19 cellular contexts compared by ENCODE assay signal in the genomic region with DNA sequence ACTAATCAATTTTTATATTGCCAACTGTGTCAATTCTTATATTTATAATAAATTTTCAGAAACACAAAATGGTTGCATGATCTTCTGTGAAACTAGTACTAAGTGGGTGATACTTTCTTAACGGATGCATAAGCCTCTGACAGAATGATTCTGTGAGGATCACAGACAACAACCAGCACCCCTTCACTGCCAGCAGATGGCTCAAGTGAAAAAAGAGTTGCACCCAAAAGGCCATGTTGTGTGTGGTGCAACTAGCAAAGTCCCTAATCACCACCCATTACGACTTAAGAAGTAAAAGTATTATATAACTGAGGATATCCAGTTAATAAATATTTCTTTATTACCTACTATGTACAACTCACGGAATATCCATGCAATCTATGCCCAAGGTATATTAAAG.
DNase-seq lines count a peak whose midpoint lies in the region; ATAC-seq and TF ChIP-seq lines count a peak whose summit lies in the region.
"Had no signal": no experiment of that assay in that cellular context is flagged by ENCODE, and none has a peak within 500 bp of the region (broad histone marks: within the 10 kb centered on the region; RNA-seq: fewer than 3 reads in every experiment).

No MANE protein-coding gene starts in this region.

- DNase-seq in GM23338 (ENCODE audit: low spot score) (peak; percentile 19), Karpas-422 (peak; percentile 50), OCI-M1 (lab: John Stamatoyannopoulos, UW) (peak; percentile 29), iPS-NIHi7 (ENCODE audit: extremely low spot score) (peak; percentile 15), NCI-H748 treated with DMSO at 0.1 percent for 48 hours (lab: John Stamatoyannopoulos, UW) (no peak), cerebellar nuclear complex (lab: John Stamatoyannopoulos, UW) (no peak)
- DNase-seq in activated CD8-positive, alpha-beta memory T cell treated with anti-CD3 and anti-CD28 coated beads, Interleukin-2, amount 50 U/mL, for 48 hours = no peak
- DNase-seq: BE2C; C1 segment of cervical spinal cord; CD4-positive, CD25-positive, alpha-beta regulatory T cell; CD8-positive, alpha-beta memory T cell; COR-L47; DMS153; DMS79 treated with DMSO at 0.1 percent for 48 hours; GF-D8; KBM-7 had no signal

- no peaks in the 10 kb centered on the region for H3K9me2 ChIP-seq in GM23338 (ENCODE audit: insufficient read depth)
- H3K9me2 ChIP-seq in Karpas-422 (replicated peaks; ENCODE audit: insufficient read depth, low read length) = no peaks in the 10 kb centered on the region

- H3K79me2 ChIP-seq in GM23338 (replicated peaks; ENCODE audit: insufficient read depth) (no peaks in the 10 kb centered on the region), Karpas-422 (ENCODE audit: low read length) (no peaks in the 10 kb centered on the region)

- H3K27ac Mint-ChIP-seq in GM23338 = no peak overlapping the region
- H3K27ac Mint-ChIP-seq: CD4-positive, CD25-positive, alpha-beta regulatory T cell; CD8-positive, alpha-beta memory T cell; IgD-negative memory B cell had no signal

- H3K9me3 Mint-ChIP-seq in GM23338 = no peaks in the 10 kb centered on the region
- H3K9me3 Mint-ChIP-seq: IgD-negative memory B cell had no signal

- H3K36me3 Mint-ChIP-seq in GM23338 (ENCODE audit: low read depth) = no peaks in the 10 kb centered on the region
- H3K36me3 Mint-ChIP-seq: CD4-positive, CD25-positive, alpha-beta regulatory T cell; CD8-positive, alpha-beta memory T cell; IgD-negative memory B cell had no signal

- no peaks in the 10 kb centered on the region for H3K36me3 ChIP-seq in GM23338 (ENCODE audit: insufficient read depth)
- H3K36me3 ChIP-seq in Karpas-422 (ENCODE audit: insufficient read depth, low read length) = no peaks in the 10 kb centered on the region
- H3K36me3 ChIP-seq: BE2C, HAP-1 had no signal

- ATAC-seq in GM23338 = no peak
- ATAC-seq: HepG2 had no signal

- H3K9ac ChIP-seq in Karpas-422 (ENCODE audit: low read length) = no peak overlapping the region

- H2AFZ ChIP-seq in GM23338 (no peak overlapping the region), Karpas-422 (ENCODE audit: low read length) (no peak overlapping the region)

- no peaks in the 10 kb centered on the region for H3F3A ChIP-seq in GM23338 (replicated peaks; ENCODE audit: low read depth)

- H3K4me1 ChIP-seq in GM23338 (ENCODE audit: insufficient read depth) (no peaks in the 10 kb centered on the region; the same call in 1 of the 2 replicates), Karpas-422 (ENCODE audit: low read length) (peaks cover 10% of the 10 kb centered on the region)
- H3K4me1 ChIP-seq: BE2C, HAP-1 had no signal

- no peak overlapping the region for H3K4me3 Mint-ChIP-seq in GM23338
- H3K4me3 Mint-ChIP-seq: CD4-positive, CD25-positive, alpha-beta regulatory T cell; CD8-positive, alpha-beta memory T cell; IgD-negative memory B cell had no signal

- H3K4me1 Mint-ChIP-seq in GM23338 = peaks cover 2% of the 10 kb centered on the region
- H3K4me1 Mint-ChIP-seq: CD4-positive, CD25-positive, alpha-beta regulatory T cell; CD8-positive, alpha-beta memory T cell; IgD-negative memory B cell had no signal

- peak; percentile 29 to 58; a peak in 3 of 4 replicates for TF ChIP-seq CTCF in GM23338 (conservative IDR thresholded peaks at IDR 0.05; ENCODE audit: low read depth in 2 of 2)

- no peak overlapping the region for H3K4me3 ChIP-seq in GM23338
- no peak overlapping the region for H3K4me3 ChIP-seq in Karpas-422 (ENCODE audit: low read length)
- H3K4me3 ChIP-seq: HAP-1 had no signal

- H3K4me2 ChIP-seq in GM23338 (no peak overlapping the region), Karpas-422 (ENCODE audit: low read depth, low read length, poor library complexity, severe bottlenecking) (no peak overlapping the region)

- no peaks in the 10 kb centered on the region for H3K27me3 Mint-ChIP-seq in GM23338 (ENCODE audit: insufficient read depth, low read depth, poor library complexity)
- H3K27me3 Mint-ChIP-seq: CD4-positive, CD25-positive, alpha-beta regulatory T cell; IgD-negative memory B cell had no signal

- H3K27me3 ChIP-seq in GM23338 (ENCODE audit: insufficient read depth) = no peaks in the 10 kb centered on the region
- H3K27me3 ChIP-seq in Karpas-422 (ENCODE audit: low read length) = no peaks in the 10 kb centered on the region
- H3K27me3 ChIP-seq: BE2C had no signal

- H3K9me3 ChIP-seq in Karpas-422 (ENCODE audit: low read length) = no peaks in the 10 kb centered on the region
- H3K9me3 ChIP-seq: BE2C, HAP-1 had no signal

- H4K20me1 ChIP-seq in GM23338 (replicated peaks; ENCODE audit: insufficient read depth) (no peaks in the 10 kb centered on the region), Karpas-422 (ENCODE audit: insufficient read depth, low read depth, low read length) (no peaks in the 10 kb centered on the region)

- H3K27ac ChIP-seq in GM23338 (ENCODE audit: low read depth) (no peak overlapping the region), Karpas-422 (ENCODE audit: low read length) (no peak overlapping the region)

TF ChIP-seq in GM23338, 12 proteins besides CTCF, POLR2A, EP300 and RAD21 (continues in another document):
- TF ChIP-seq, protein P1, sequence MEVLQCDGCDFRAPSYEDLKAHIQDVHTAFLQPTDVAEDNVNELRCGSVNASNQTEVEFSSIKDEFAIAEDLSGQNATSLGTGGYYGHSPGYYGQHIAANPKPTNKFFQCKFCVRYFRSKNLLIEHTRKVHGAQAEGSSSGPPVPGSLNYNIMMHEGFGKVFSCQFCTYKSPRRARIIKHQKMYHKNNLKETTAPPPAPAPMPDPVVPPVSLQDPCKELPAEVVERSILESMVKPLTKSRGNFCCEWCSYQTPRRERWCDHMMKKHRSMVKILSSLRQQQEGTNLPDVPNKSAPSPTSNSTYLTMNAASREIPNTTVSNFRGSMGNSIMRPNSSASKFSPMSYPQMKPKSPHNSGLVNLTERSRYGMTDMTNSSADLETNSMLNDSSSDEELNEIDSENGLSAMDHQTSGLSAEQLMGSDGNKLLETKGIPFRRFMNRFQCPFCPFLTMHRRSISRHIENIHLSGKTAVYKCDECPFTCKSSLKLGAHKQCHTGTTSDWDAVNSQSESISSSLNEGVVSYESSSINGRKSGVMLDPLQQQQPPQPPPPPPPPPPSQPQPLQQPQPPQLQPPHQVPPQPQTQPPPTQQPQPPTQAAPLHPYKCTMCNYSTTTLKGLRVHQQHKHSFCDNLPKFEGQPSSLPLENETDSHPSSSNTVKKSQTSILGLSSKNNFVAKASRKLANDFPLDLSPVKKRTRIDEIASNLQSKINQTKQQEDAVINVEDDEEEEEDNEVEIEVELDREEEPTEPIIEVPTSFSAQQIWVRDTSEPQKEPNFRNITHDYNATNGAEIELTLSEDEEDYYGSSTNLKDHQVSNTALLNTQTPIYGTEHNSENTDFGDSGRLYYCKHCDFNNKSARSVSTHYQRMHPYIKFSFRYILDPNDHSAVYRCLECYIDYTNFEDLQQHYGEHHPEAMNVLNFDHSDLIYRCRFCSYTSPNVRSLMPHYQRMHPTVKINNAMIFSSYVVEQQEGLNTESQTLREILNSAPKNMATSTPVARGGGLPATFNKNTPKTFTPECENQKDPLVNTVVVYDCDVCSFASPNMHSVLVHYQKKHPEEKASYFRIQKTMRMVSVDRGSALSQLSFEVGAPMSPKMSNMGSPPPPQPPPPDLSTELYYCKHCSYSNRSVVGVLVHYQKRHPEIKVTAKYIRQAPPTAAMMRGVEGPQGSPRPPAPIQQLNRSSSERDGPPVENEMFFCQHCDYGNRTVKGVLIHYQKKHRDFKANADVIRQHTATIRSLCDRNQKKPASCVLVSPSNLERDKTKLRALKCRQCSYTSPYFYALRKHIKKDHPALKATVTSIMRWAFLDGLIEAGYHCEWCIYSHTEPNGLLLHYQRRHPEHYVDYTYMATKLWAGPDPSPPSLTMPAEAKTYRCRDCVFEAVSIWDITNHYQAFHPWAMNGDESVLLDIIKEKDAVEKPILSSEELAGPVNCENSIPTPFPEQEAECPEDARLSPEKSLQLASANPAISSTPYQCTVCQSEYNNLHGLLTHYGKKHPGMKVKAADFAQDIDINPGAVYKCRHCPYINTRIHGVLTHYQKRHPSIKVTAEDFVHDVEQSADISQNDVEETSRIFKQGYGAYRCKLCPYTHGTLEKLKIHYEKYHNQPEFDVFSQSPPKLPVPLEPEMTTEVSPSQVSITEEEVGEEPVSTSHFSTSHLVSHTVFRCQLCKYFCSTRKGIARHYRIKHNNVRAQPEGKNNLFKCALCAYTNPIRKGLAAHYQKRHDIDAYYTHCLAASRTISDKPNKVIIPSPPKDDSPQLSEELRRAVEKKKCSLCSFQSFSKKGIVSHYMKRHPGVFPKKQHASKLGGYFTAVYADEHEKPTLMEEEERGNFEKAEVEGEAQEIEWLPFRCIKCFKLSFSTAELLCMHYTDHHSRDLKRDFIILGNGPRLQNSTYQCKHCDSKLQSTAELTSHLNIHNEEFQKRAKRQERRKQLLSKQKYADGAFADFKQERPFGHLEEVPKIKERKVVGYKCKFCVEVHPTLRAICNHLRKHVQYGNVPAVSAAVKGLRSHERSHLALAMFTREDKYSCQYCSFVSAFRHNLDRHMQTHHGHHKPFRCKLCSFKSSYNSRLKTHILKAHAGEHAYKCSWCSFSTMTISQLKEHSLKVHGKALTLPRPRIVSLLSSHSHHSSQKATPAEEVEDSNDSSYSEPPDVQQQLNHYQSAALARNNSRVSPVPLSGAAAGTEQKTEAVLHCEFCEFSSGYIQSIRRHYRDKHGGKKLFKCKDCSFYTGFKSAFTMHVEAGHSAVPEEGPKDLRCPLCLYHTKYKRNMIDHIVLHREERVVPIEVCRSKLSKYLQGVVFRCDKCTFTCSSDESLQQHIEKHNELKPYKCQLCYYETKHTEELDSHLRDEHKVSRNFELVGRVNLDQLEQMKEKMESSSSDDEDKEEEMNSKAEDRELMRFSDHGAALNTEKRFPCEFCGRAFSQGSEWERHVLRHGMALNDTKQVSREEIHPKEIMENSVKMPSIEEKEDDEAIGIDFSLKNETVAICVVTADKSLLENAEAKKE (CRISPR knock-in tag; IDR thresholded peaks at IDR 0.05) = no peak
- no peak for TF ChIP-seq ZNF114 (CRISPR knock-in tag; IDR thresholded peaks at IDR 0.05)
- no peak for TF ChIP-seq EZH2 (IDR thresholded peaks at IDR 0.05; ENCODE audit: low read depth, unreplicated experiment)
- TF ChIP-seq, protein P2, sequence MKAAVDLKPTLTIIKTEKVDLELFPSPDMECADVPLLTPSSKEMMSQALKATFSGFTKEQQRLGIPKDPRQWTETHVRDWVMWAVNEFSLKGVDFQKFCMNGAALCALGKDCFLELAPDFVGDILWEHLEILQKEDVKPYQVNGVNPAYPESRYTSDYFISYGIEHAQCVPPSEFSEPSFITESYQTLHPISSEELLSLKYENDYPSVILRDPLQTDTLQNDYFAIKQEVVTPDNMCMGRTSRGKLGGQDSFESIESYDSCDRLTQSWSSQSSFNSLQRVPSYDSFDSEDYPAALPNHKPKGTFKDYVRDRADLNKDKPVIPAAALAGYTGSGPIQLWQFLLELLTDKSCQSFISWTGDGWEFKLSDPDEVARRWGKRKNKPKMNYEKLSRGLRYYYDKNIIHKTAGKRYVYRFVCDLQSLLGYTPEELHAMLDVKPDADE (IDR thresholded peaks at IDR 0.05) = no peak
- TF ChIP-seq JUNB (IDR thresholded peaks at IDR 0.05; ENCODE audit: unreplicated experiment) = no peak
- TF ChIP-seq NANOG (IDR thresholded peaks at IDR 0.05; ENCODE audit: borderline replicate concordance) = no peak

Comparison
In these comparisons a context has a peak if more than half of its experiments do, and no peak if none do; other contexts are left out.
1. DNase-seq: peak in GM23338 (single experiment), Karpas-422 (single experiment), OCI-M1 (single experiment) and iPS-NIHi7 (single experiment); none in NCI-H748 treated with DMSO at 0.1 percent for 48 hours (single experiment), cerebellar nuclear complex (0 of 2) and activated CD8-positive, alpha-beta memory T cell treated with anti-CD3 and anti-CD28 coated beads, Interleukin-2, amount 50 U/mL, for 48 hours (single experiment).